In the genomic region with DNA sequence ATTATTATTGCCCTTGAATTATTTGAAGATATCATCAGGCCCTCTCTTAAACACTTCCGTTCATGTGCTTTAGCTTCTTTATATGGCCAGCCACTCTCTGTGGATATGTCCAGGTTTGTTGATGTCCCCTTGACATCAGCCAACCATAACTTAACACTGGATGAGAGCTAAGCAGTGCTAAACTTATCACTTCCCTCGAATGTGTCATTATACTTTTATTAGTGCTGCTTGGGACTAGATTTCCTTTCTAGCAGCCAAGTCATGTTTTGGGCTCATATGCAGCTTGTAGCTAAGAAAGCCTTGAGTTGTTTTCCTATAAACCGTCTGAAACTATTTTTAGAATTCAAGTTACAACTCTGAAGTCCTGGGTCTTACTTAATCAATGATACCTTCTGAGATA, we compare ENCODE assay signal across 27 cellular contexts.
DNase-seq lines count a peak whose midpoint lies in the region; ATAC-seq and TF ChIP-seq lines count a peak whose summit lies in the region.
"Had no signal": no experiment of that assay in that cellular context is flagged by ENCODE, and none has a peak within 500 bp of the region (broad histone marks: within the 10 kb centered on the region; RNA-seq: fewer than 3 reads in every experiment).

No MANE protein-coding gene starts in this region.

- H3K9me3 Mint-ChIP-seq in brain, result peaks cover 0 to 5% (median 3%) of the 10 kb centered on the region in 5 experiments
- H3K9me3 Mint-ChIP-seq: CD8-positive, alpha-beta T cell; HFFc6 had no signal

- peak in 3 of 4 donors; percentile 50 to 75 (median 64) for ATAC-seq in psoas muscle
- ATAC-seq: A549; CD8-positive, alpha-beta T cell; PC-3 had no signal

- TF ChIP-seq POLR2A in uterus (IDR thresholded peaks at IDR 0.05), result no peak

- peaks cover 0 to 11% (median 9%) of the 10 kb centered on the region in 10 experiments; a peak in 11 of 20 replicates for H3K4me1 ChIP-seq in BLaER1 treated with 17β-estradiol and CSF1 and Interleukin-3, amounts not matched to agents 10 nM and 100 nM
- H3K4me1 ChIP-seq in psoas muscle, result peaks cover 10% of the 10 kb centered on the region
- H3K4me1 ChIP-seq in uterus, result no peaks in the 10 kb centered on the region
- H3K4me1 ChIP-seq: A549, Caco-2, HAP-1, SJCRH30 had no signal

- DNase-seq in psoas muscle (no peak), uterus (no peak), pons (ENCODE audit: low spot score) (no peak), NCI-H187 treated with DMSO at 0.1 percent for 48 hours (lab: John Stamatoyannopoulos, UW) (no peak)
- no peak for DNase-seq in activated CD4-positive, CD25-positive, alpha-beta regulatory T cell treated with anti-CD3 and anti-CD28 coated beads, Interleukin-2, amount 50 U/mL, for 72 hours
- DNase-seq: AML-193; Caco-2; CD8-positive, alpha-beta T cell; GOT3; HFFc6; IMR-90; KG1; MG63; NCI-H1105 treated with DMSO at 0.1 percent for 48 hours; NCI-H146; NCI-H2029; NCI-H446; NCI-H526; NCI-H82; NK-92 treated with Interleukin-12 subunit alpha and Interleukin-12 subunit beta, amount 100 ng/mL, for 24 hours; PC-3; SJCRH30 had no signal

- H3K36me3 Mint-ChIP-seq in brain, result no peaks in the 10 kb centered on the region
- H3K36me3 Mint-ChIP-seq: CD8-positive, alpha-beta T cell had no signal

- TF ChIP-seq CTCF in brain (conservative IDR thresholded peaks at IDR 0.05) (no peak), psoas muscle (IDR thresholded peaks at IDR 0.05) (no peak), uterus (IDR thresholded peaks at IDR 0.05) (no peak)

- H3K4me3 ChIP-seq in BLaER1 treated with 17β-estradiol and CSF1 and Interleukin-3, amounts not matched to agents 10 nM and 100 nM, result no peak overlapping the region
- H3K4me3 ChIP-seq in psoas muscle, result no peak overlapping the region
- H3K4me3 ChIP-seq in uterus, result no peak overlapping the region
- H3K4me3 ChIP-seq: A549, HAP-1, MG63, SJCRH30 had no signal

- H3K27me3 Mint-ChIP-seq in brain, result no peaks in the 10 kb centered on the region

- peak overlapping the region in 7 of 11 experiments; percentile 3 to 40 (median 23); a peak in 6 of 22 replicates for H3K4me2 ChIP-seq in BLaER1 treated with 17β-estradiol and CSF1 and Interleukin-3, amounts not matched to agents 10 nM and 100 nM
- H3K4me2 ChIP-seq: A549 had no signal

- no peak overlapping the region for H3K9ac ChIP-seq in BLaER1 treated with 17β-estradiol and CSF1 and Interleukin-3, amounts not matched to agents 10 nM and 100 nM

- H3K27ac Mint-ChIP-seq in brain, result peak overlapping the region in 3 of 5 experiments; percentile 16 to 77 (median 76)
- H3K27ac Mint-ChIP-seq: CD8-positive, alpha-beta T cell; HFFc6 had no signal

- H3K4me1 Mint-ChIP-seq in brain, result peaks cover 15% of the 10 kb centered on the region

- WGBS in psoas muscle, 3 donors, result 30% methylated on average over 3 of the region's 3 CpGs

- H3K27ac ChIP-seq in BLaER1 treated with 17β-estradiol and CSF1 and Interleukin-3, amounts not matched to agents 10 nM and 100 nM, result no peak overlapping the region
- no peak overlapping the region for H3K27ac ChIP-seq in psoas muscle
- peak overlapping the region; percentile 38 to 53 for H3K27ac ChIP-seq in uterus
- H3K27ac ChIP-seq: A549, C4-2B, SJCRH30 had no signal

- H3K36me3 ChIP-seq in BLaER1 treated with 17β-estradiol and CSF1 and Interleukin-3, amounts not matched to agents 10 nM and 100 nM, result no peaks in the 10 kb centered on the region
- no peaks in the 10 kb centered on the region for H3K36me3 ChIP-seq in psoas muscle (ENCODE audit: insufficient read depth in 1 of 2, low read depth in 1 of 2)
- H3K36me3 ChIP-seq in uterus, result no peaks in the 10 kb centered on the region
- H3K36me3 ChIP-seq: HAP-1, MG63, SJCRH30 had no signal

- intact Hi-C loops in psoas muscle (cut with DNase I), result loop anchor here in 1 of 2 donors (10.0 kb wide), 1 partner anchor 160 kb away; no protein-coding TSS in a partner anchor
- intact Hi-C loops in uterus (cut with DNase I; ENCODE audit: low total_unique reads), result no loop called here

- H3K4me3 Mint-ChIP-seq in brain, result no peak overlapping the region
- H3K4me3 Mint-ChIP-seq: CD8-positive, alpha-beta T cell; HFFc6 had no signal

- H3K27me3 ChIP-seq in BLaER1 treated with 17β-estradiol and CSF1 and Interleukin-3, amounts not matched to agents 10 nM and 100 nM, result no peaks in the 10 kb centered on the region
- no peaks in the 10 kb centered on the region for H3K27me3 ChIP-seq in psoas muscle (ENCODE audit: insufficient read depth in 3 of 3, low read length in 2 of 3)
- H3K27me3 ChIP-seq in uterus, result no peaks in the 10 kb centered on the region
- H3K27me3 ChIP-seq: MG63, SJCRH30 had no signal

- H3K9me3 ChIP-seq in BLaER1 treated with 17β-estradiol and CSF1 and Interleukin-3, amounts not matched to agents 10 nM and 100 nM (replicated peaks in 1 of 11), result peaks cover 0 to 7% (median 0%) of the 10 kb centered on the region in 11 experiments; a peak in 1 of 22 replicates
- H3K9me3 ChIP-seq in psoas muscle, result no peaks in the 10 kb centered on the region
- no peaks in the 10 kb centered on the region for H3K9me3 ChIP-seq in uterus
- H3K9me3 ChIP-seq: A549, Caco-2, HAP-1, MG63, SJCRH30 had no signal

- H4K20me1 ChIP-seq in BLaER1 treated with 17β-estradiol and CSF1 and Interleukin-3, amounts not matched to agents 10 nM and 100 nM, result no peaks in the 10 kb centered on the region

Comparison
In these comparisons a context has a peak if more than half of its experiments do, and no peak if none do; other contexts are left out.
1. H3K27ac ChIP-seq: peak in uterus (2 of 2); none in BLaER1 treated with 17β-estradiol and CSF1 and Interleukin-3, amounts not matched to agents 10 nM and 100 nM (0 of 11) and psoas muscle (single experiment).